Comparison of ENCODE assay signal across 1 cellular context in genomic region chr11:340539-341512, GRCh38.
TF ChIP-seq lines count a peak whose summit lies in the region.

No MANE protein-coding gene starts in this region.

TF ChIP-seq in HepG2, 621 proteins besides CTCF, POLR2A, EP300 and RAD21:
- TF ChIP-seq ZBTB7B (CRISPR knock-in tag; IDR thresholded peaks at IDR 0.05) (no peak), MAFF (IDR thresholded peaks at IDR 0.05; ENCODE audit: low read depth, low read length) (no peak), ZNF333 (CRISPR knock-in tag; IDR thresholded peaks at IDR 0.05; ENCODE audit: borderline replicate concordance) (no peak), ZBTB49 (CRISPR knock-in tag; IDR thresholded peaks at IDR 0.05; ENCODE audit: borderline replicate concordance) (no peak), TFDP2 (CRISPR knock-in tag; IDR thresholded peaks at IDR 0.05) (no peak), NFE2 (CRISPR knock-in tag; IDR thresholded peaks at IDR 0.05) (no peak), PCBP2 (optimal IDR thresholded peaks at IDR 0.05; ENCODE audit: low read depth, low read length, poor library complexity, severe bottlenecking) (no peak), ELF4 (CRISPR knock-in tag; IDR thresholded peaks at IDR 0.05; ENCODE audit: borderline replicate concordance) (no peak), ZFP36L1 (CRISPR knock-in tag; IDR thresholded peaks at IDR 0.05) (no peak), SP140L (CRISPR knock-in tag; IDR thresholded peaks at IDR 0.05; ENCODE audit: borderline replicate concordance) (no peak), ZNF713 (CRISPR knock-in tag; IDR thresholded peaks at IDR 0.05) (no peak), ZBTB10 (CRISPR knock-in tag; IDR thresholded peaks at IDR 0.05; ENCODE audit: borderline replicate concordance) (no peak), HNRNPK (IDR thresholded peaks at IDR 0.05; ENCODE audit: low read depth, low read length, poor library complexity, severe bottlenecking) (peak; percentile 70), ZNF512 (CRISPR knock-in tag; IDR thresholded peaks at IDR 0.05) (peak; percentile 93; the same call in 1 of the 2 replicates), CBX5 (CRISPR knock-in tag; IDR thresholded peaks at IDR 0.05; ENCODE audit: borderline replicate concordance) (no peak), ZNF607 (CRISPR knock-in tag; IDR thresholded peaks at IDR 0.05; ENCODE audit: borderline replicate concordance) (no peak), ZNF549 (CRISPR knock-in tag; IDR thresholded peaks at IDR 0.05) (no peak)
